Comparison of ENCODE assay signal across 21 cellular contexts in genomic region chr2:63786506-63786905, GRCh38.
"Had no signal": no experiment of that assay in that cellular context is flagged by ENCODE, and none has a peak within 500 bp of the region (broad histone marks: within the 10 kb centered on the region; RNA-seq: fewer than 3 reads in every experiment).

No MANE protein-coding gene starts in this region.

- H3K36me3 ChIP-seq: gastrocnemius medialis, left ventricle myocardium inferior, lower lobe of right lung, right lobe of liver, stomach, suprapubic skin, thyroid gland had no signal

- H3K27ac ChIP-seq: coronary artery, gastrocnemius medialis, left ventricle myocardium inferior, lower lobe of right lung, psoas muscle, right lobe of liver, skin epidermis, stomach, suprapubic skin, thyroid gland had no signal

- H3K4me1 ChIP-seq: lower lobe of right lung, stomach, thyroid gland had no signal

- DNase-seq: central memory CD4-positive, alpha-beta T cell; effector CD4-positive, alpha-beta T cell; endodermal cell; gastrocnemius medialis; glutamatergic neuron; islet precursor cell; left ventricle myocardium inferior; lower lobe of right lung; midbrain; psoas muscle; retina; right lobe of liver; stimulated activated CD4-positive, alpha-beta T cell treated with anti-CD3 and anti-CD28 coated beads, Interleukin-2, amount 100 ng/mL, for 24 hours; stimulated activated naive CD4-positive, alpha-beta T cell; stomach; thyroid gland had no signal

- FAIRE-seq: urothelium cell line had no signal

- ATAC-seq: gastrocnemius medialis; lower lobe of right lung; natural killer cell treated with Interleukin-12 subunit alpha and Interleukin-12 subunit beta and Interleukin-15 and Interleukin-18, amount 100 ng/mL, for 72 hours; right lobe of liver had no signal

- H3K27me3 ChIP-seq: gastrocnemius medialis, right lobe of liver, stomach, suprapubic skin, thyroid gland had no signal

- H3K4me3 ChIP-seq: coronary artery, gastrocnemius medialis, left ventricle myocardium inferior, lower lobe of right lung, psoas muscle, right lobe of liver, skin epidermis, stomach, suprapubic skin, thyroid gland had no signal

- H3K9me3 ChIP-seq: gastrocnemius medialis, left ventricle myocardium inferior, lower lobe of right lung, psoas muscle, right lobe of liver, stomach, suprapubic skin, thyroid gland had no signal
